ENCODE assay signal across 17 cellular contexts in genomic region chr10:14945097-14945496, GRCh38. TPM values are rescaled to one million over a fixed set of nuclear protein-coding genes. Genes with fewer than 3 reads are reported as not detected.
A peak's percentile ranks its signal among the peaks of the same experiment; 100 is the strongest.
DNase-seq lines count a peak whose midpoint lies in the region; FAIRE-seq and TF ChIP-seq lines count a peak whose summit lies in the region.
"Had no signal": no experiment of that assay in that cellular context is flagged by ENCODE, and none has a peak within 500 bp of the region (broad histone marks: within the 10 kb centered on the region; RNA-seq: fewer than 3 reads in every experiment).

No MANE protein-coding gene starts in this region.

- DNase-seq in HCEC 1CT (peak; percentile 5), mammary epithelial cell (peak; percentile 36), fibroblast of the conjunctiva (ENCODE audit: low read depth) (peak; percentile 20), small intestine (no peak), H4 (ENCODE audit: low spot score) (no peak), middle frontal gyrus (ENCODE audit: extremely low spot score, low spot score) (no peak)
- DNase-seq: H7, MM.1S, NCI-H1092 treated with DMSO at 0.1 percent for 48 hours, NCI-H2081 treated with DMSO at 0.1 percent for 48 hours, NCI-H510A treated with DMSO at 0.1 percent for 48 hours, Peyer's patch, SIG-M5 had no signal

- H3K4me1 ChIP-seq in ACC112 (ENCODE audit: control insufficient read depth, insufficient read depth, low read length, unreplicated experiment) (peaks cover 3% of the 10 kb centered on the region), mammary epithelial cell (ENCODE audit: insufficient read depth, low read length) (no peaks in the 10 kb centered on the region), small intestine (ENCODE audit: control insufficient read depth in 2 of 2, insufficient read depth in 1 of 2, low read depth in 1 of 2, low read length in 1 of 2) (no peaks in the 10 kb centered on the region)
- H3K4me1 ChIP-seq: Peyer's patch had no signal

- H3K36me3 ChIP-seq in ACC112 (ENCODE audit: insufficient read depth, low read length) (peaks cover 18% of the 10 kb centered on the region), mammary epithelial cell (ENCODE audit: insufficient read depth, low read length) (peaks cover 21% of the 10 kb centered on the region), small intestine (ENCODE audit: control insufficient read depth in 2 of 2, insufficient read depth in 2 of 2, low read length in 2 of 2) (peaks cover 6 to 7% of the 10 kb centered on the region in 2 donors)

- TF ChIP-seq CTCF in mammary epithelial cell (conservative IDR thresholded peaks at IDR 0.05 in 1 of 2, IDR thresholded peaks at IDR 0.05 in 1 of 2; ENCODE audit: extremely low read depth in 1 of 2, insufficient read depth in 1 of 2, low read depth in 1 of 2, low read length in 2 of 2), result no peak

- H3K79me2 ChIP-seq in ACC112 (ENCODE audit: control insufficient read depth, insufficient read depth, low read length, unreplicated experiment), result peaks cover 17% of the 10 kb centered on the region
- H3K79me2 ChIP-seq in mammary epithelial cell (ENCODE audit: insufficient read depth, low read length), result peaks cover 36% of the 10 kb centered on the region

- dilution Hi-C loops in mammary epithelial cell (cut with HindIII; ENCODE audit: low sequenced_read_pairs), result no loop called here

- no peak overlapping the region for H3K4me2 ChIP-seq in mammary epithelial cell (ENCODE audit: insufficient read depth, low read depth, low read length)

- H3K9ac ChIP-seq in mammary epithelial cell (ENCODE audit: insufficient read depth, low read length), result no peak overlapping the region

- in situ Hi-C loops in mammary epithelial cell (cut with MboI; ENCODE audit: low sequenced_read_pairs in 2 of 2), result no loop called here

- 96% methylated on average over 5 of the region's 5 CpGs for WGBS in mammary epithelial cell (ENCODE audit: low coverage, missing lambda C conversion rate)
- WGBS in small intestine, 3 donors, result 95 to 98% (median 98%) methylated on average over 5 of the region's 5 CpGs

- H3K27ac ChIP-seq in ACC112 (ENCODE audit: low read depth, low read length) (peak overlapping the region; percentile 33; the same call in 1 of the 2 replicates), mammary epithelial cell (ENCODE audit: insufficient read depth, low read depth, low read length) (no peak overlapping the region), small intestine (ENCODE audit: low read depth in 1 of 2, low read length in 1 of 2) (no peak overlapping the region)
- H3K27ac ChIP-seq: C4-2B, Peyer's patch had no signal

- H3K27me3 ChIP-seq in ACC112 (ENCODE audit: insufficient read depth, low read length), result no peaks in the 10 kb centered on the region
- no peaks in the 10 kb centered on the region for H3K27me3 ChIP-seq in mammary epithelial cell (ENCODE audit: insufficient read depth, low read length)
- H3K27me3 ChIP-seq in small intestine (ENCODE audit: control insufficient read depth in 2 of 2, insufficient read depth in 2 of 2, low read length in 2 of 2), result no peaks in the 10 kb centered on the region
- H3K27me3 ChIP-seq: Peyer's patch had no signal

- intact Hi-C loops in mammary epithelial cell (cut with micrococcal nuclease), result no loop called here

- BruUV-seq in mammary epithelial cell (replicated peaks; lab: Mats Ljungman, UMichigan), result no TSS peak

- H3K4me3 ChIP-seq in ACC112 (ENCODE audit: low read depth, low read length), result no peak overlapping the region
- H3K4me3 ChIP-seq in mammary epithelial cell (replicated peaks in 1 of 3; ENCODE audit: insufficient read depth in 1 of 3, low read depth in 2 of 3, low read length in 3 of 3), result no peak overlapping the region
- H3K4me3 ChIP-seq in small intestine (ENCODE audit: low read depth in 1 of 2, low read length in 2 of 2), result no peak overlapping the region
- H3K4me3 ChIP-seq: Peyer's patch had no signal

- H3K9me3 ChIP-seq in mammary epithelial cell (replicated peaks; ENCODE audit: insufficient read depth, low read length) (no peaks in the 10 kb centered on the region), small intestine (ENCODE audit: control insufficient read depth, low read depth) (no peaks in the 10 kb centered on the region)
- H3K9me3 ChIP-seq: Peyer's patch had no signal

- CTCF ChIA-PET in mammary epithelial cell (lab: Charles Lee; ENCODE audit: low non-redundant PET), result no interaction called here

- H4K20me1 ChIP-seq in mammary epithelial cell (ENCODE audit: insufficient read depth, low read length), result no peaks in the 10 kb centered on the region

- H2AFZ ChIP-seq in ACC112 (ENCODE audit: low read length, unreplicated experiment), result no peak overlapping the region
- H2AFZ ChIP-seq in mammary epithelial cell (ENCODE audit: low read depth, low read length), result no peak overlapping the region

- no peak for FAIRE-seq in small intestine (lab: Jason Lieb, UNC)
- FAIRE-seq: A204.1 had no signal

RNA-seq across cellular contexts. Expression of gene DCLRE1C, which starts 8.8 kb away (rescaled TPM):
- 1 to 10 TPM; 8.8 to 9.6 TPM for total RNA-seq in mammary epithelial cell
- polyA plus RNA-seq in mammary epithelial cell, result 4.2 TPM
- 4.3 TPM for polyA minus RNA-seq in mammary epithelial cell
- polyA plus RNA-seq in small intestine, result 1 to 10 TPM; 3.8 to 6.2 (median 4.7) TPM
- total RNA-seq in H4 (2014; rRNA removed; shearing (Covaris generic)), result 3.5 and 6.6 TPM in 2 replicates

RNA-seq across cellular contexts. Expression of gene MEIG1, which starts 14.1 kb away (rescaled TPM):
- total RNA-seq in mammary epithelial cell, result under 1 TPM in 1 of 2 donors, not detected in 1; 0.68 TPM
- polyA plus RNA-seq in mammary epithelial cell (not detected), small intestine (under 1 TPM in 1 of 3 donors, not detected in 2; 0.18 TPM)
- polyA minus RNA-seq in mammary epithelial cell, result not detected
- 1.2 and 1.9 TPM in 2 replicates for total RNA-seq in H4 (2014; rRNA removed; shearing (Covaris generic))
- total RNA-seq: Daoy, H7, Peyer's patch had no signal

Comparison
In these comparisons a context has a peak if more than half of its experiments do, and no peak if none do; other contexts are left out.
1. DNase-seq: peak in HCEC 1CT (single experiment), mammary epithelial cell (single experiment) and fibroblast of the conjunctiva (single experiment); none in small intestine (single experiment), H4 (single experiment) and middle frontal gyrus (single experiment).